Comparison of ENCODE assay signal across 8 cellular contexts in genomic region chr6:77620290-77620882, GRCh38. TPM values are rescaled to one million over a fixed set of nuclear protein-coding genes. Genes with fewer than 3 reads are reported as not detected.
DNase-seq lines count a peak whose midpoint lies in the region; ATAC-seq, FAIRE-seq and TF ChIP-seq lines count a peak whose summit lies in the region.

No MANE protein-coding gene starts in this region.

- no peak overlapping the region for H3K27ac ChIP-seq in HEK293 (ENCODE audit: extremely low read depth, low read depth, low read length)

- no peak for ATAC-seq in activated naive CD8-positive, alpha-beta T cell treated with anti-CD3 and anti-CD28 coated beads, Interleukin-2, amount 50 U/mL, for 24 hours
- no peak for ATAC-seq in naive thymus-derived CD8-positive, alpha-beta T cell

- H3K36me3 ChIP-seq in HEK293 (ENCODE audit: control insufficient read depth in 2 of 2, insufficient read depth in 1 of 2, low read length in 2 of 2) (no peaks in the 10 kb centered on the region), kidney epithelial cell (ENCODE audit: control insufficient read depth, insufficient read depth, low read length) (no peaks in the 10 kb centered on the region)

- POLR2A ChIA-PET in HEK293 (lab: Yijun Ruan, JAX), result no interaction called here
- POLR2A ChIA-PET in naive thymus-derived CD8-positive, alpha-beta T cell (lab: Charles Lee), result no interaction called here

- H3K27ac Mint-ChIP-seq in activated naive CD8-positive, alpha-beta T cell treated with anti-CD3 and anti-CD28 coated beads, Interleukin-2, amount 50 U/mL, for 24 hours, result no peak overlapping the region
- no peak overlapping the region for H3K27ac Mint-ChIP-seq in naive thymus-derived CD8-positive, alpha-beta T cell

- no peak overlapping the region for H3K4me3 Mint-ChIP-seq in activated naive CD8-positive, alpha-beta T cell treated with anti-CD3 and anti-CD28 coated beads, Interleukin-2, amount 50 U/mL, for 24 hours
- H3K4me3 Mint-ChIP-seq in naive thymus-derived CD8-positive, alpha-beta T cell, result no peak overlapping the region

- CTCF ChIA-PET in HEK293 (lab: Yijun Ruan, JAX), result interaction anchor here (0.6 to 2.8 kb wide), 26 partner anchors 11 to 1216 kb away, joined by 3 to 11 read pairs (median 4); no protein-coding TSS in a partner anchor

- H3K4me3 ChIP-seq in GM12864 (ENCODE audit: low read depth, low read length) (no peak overlapping the region), HEK293 (ENCODE audit: low read depth, low read length) (no peak overlapping the region), kidney epithelial cell (ENCODE audit: low read depth, low read length) (no peak overlapping the region)

- no peaks in the 10 kb centered on the region for H3K9me3 ChIP-seq in HEK293 (ENCODE audit: control insufficient read depth, insufficient read depth, low read depth, low read length)

- no peak for FAIRE-seq in RCC 7860 (lab: Jason Lieb, UNC)

- DNase-seq in GM12864 (ENCODE audit: low read depth) (peak; percentile 0), RCC 7860 (ENCODE audit: low spot score) (peak; percentile 11), kidney epithelial cell (ENCODE audit: low read depth) (no peak), NCI-H1092 treated with DMSO at 0.1 percent for 48 hours (lab: John Stamatoyannopoulos, UW) (no peak)
- DNase-seq in stimulated activated CD4-positive, alpha-beta T cell treated with anti-CD3 and anti-CD28 coated beads, Interleukin-15, amount 100 ng/mL, for 24 hours, result no peak
- no peak for DNase-seq in activated naive CD8-positive, alpha-beta T cell treated with anti-CD3 and anti-CD28 coated beads, Interleukin-2, amount 50 U/mL, for 24 hours
- DNase-seq in naive thymus-derived CD8-positive, alpha-beta T cell, result no peak

- TF ChIP-seq CTCF in GM12864 (IDR thresholded peaks at IDR 0.05; ENCODE audit: low read depth, low read length, missing control alignments) (peak; percentile 51), HEK293 (tag by site-specific recombination; IDR thresholded peaks at IDR 0.05) (no peak), kidney epithelial cell (IDR thresholded peaks at IDR 0.05; ENCODE audit: insufficient read depth, low read length, poor library complexity, severe bottlenecking) (peak; percentile 39)

- no peaks in the 10 kb centered on the region for H3K4me1 ChIP-seq in HEK293 (ENCODE audit: control insufficient read depth, insufficient read depth, low read length)

- no peaks in the 10 kb centered on the region for H3K4me1 Mint-ChIP-seq in activated naive CD8-positive, alpha-beta T cell treated with anti-CD3 and anti-CD28 coated beads, Interleukin-2, amount 50 U/mL, for 24 hours
- H3K4me1 Mint-ChIP-seq in naive thymus-derived CD8-positive, alpha-beta T cell, result no peaks in the 10 kb centered on the region

- H3K27me3 Mint-ChIP-seq in activated naive CD8-positive, alpha-beta T cell treated with anti-CD3 and anti-CD28 coated beads, Interleukin-2, amount 50 U/mL, for 24 hours, result no peaks in the 10 kb centered on the region
- H3K27me3 Mint-ChIP-seq in naive thymus-derived CD8-positive, alpha-beta T cell, result no peaks in the 10 kb centered on the region

- H3K36me3 Mint-ChIP-seq in activated naive CD8-positive, alpha-beta T cell treated with anti-CD3 and anti-CD28 coated beads, Interleukin-2, amount 50 U/mL, for 24 hours (ENCODE audit: low read depth), result no peaks in the 10 kb centered on the region
- no peaks in the 10 kb centered on the region for H3K36me3 Mint-ChIP-seq in naive thymus-derived CD8-positive, alpha-beta T cell

- peaks cover 6% of the 10 kb centered on the region for H3K9me3 Mint-ChIP-seq in activated naive CD8-positive, alpha-beta T cell treated with anti-CD3 and anti-CD28 coated beads, Interleukin-2, amount 50 U/mL, for 24 hours
- H3K9me3 Mint-ChIP-seq in naive thymus-derived CD8-positive, alpha-beta T cell, result peaks cover 0 to 18% (median 12%) of the 10 kb centered on the region in 9 donors

- H3K27me3 ChIP-seq in kidney epithelial cell (ENCODE audit: control insufficient read depth, insufficient read depth, low read length), result no peaks in the 10 kb centered on the region

TF ChIP-seq in HEK293, 187 proteins besides CTCF, POLR2A, EP300 and RAD21:
- TF ChIP-seq ZNF654 (tag by site-specific recombination; IDR thresholded peaks at IDR 0.05; ENCODE audit: low read depth), result peak; percentile 34; the same call in 1 of the 2 replicates
- TF ChIP-seq IKZF3 (tag by site-specific recombination; IDR thresholded peaks at IDR 0.05), result no peak

RNA-seq across cellular contexts. Expression of gene MEI4, which starts 32.5 kb away (rescaled TPM):
- total RNA-seq in kidney epithelial cell, result 0.21 TPM in 1 of 2 replicates, not detected in the other
- total RNA-seq in naive thymus-derived CD8-positive, alpha-beta T cell, result under 1 TPM; 0.08 to 0.14 TPM
- polyA plus RNA-seq in naive thymus-derived CD8-positive, alpha-beta T cell, result under 1 TPM in 1 of 3 donors, not detected in 2; 0.18 TPM

Comparison
In these comparisons a context has a peak if more than half of its experiments do, and no peak if none do; other contexts are left out.
1. DNase-seq: peak in GM12864 (single experiment) and RCC 7860 (single experiment); none in kidney epithelial cell (single experiment), stimulated activated CD4-positive, alpha-beta T cell treated with anti-CD3 and anti-CD28 coated beads, Interleukin-15, amount 100 ng/mL, for 24 hours (single experiment), activated naive CD8-positive, alpha-beta T cell treated with anti-CD3 and anti-CD28 coated beads, Interleukin-2, amount 50 U/mL, for 24 hours (single experiment), NCI-H1092 treated with DMSO at 0.1 percent for 48 hours (single experiment) and naive thymus-derived CD8-positive, alpha-beta T cell (0 of 10).